ENCODE assay signal across 30 cellular contexts in the genomic region with DNA sequence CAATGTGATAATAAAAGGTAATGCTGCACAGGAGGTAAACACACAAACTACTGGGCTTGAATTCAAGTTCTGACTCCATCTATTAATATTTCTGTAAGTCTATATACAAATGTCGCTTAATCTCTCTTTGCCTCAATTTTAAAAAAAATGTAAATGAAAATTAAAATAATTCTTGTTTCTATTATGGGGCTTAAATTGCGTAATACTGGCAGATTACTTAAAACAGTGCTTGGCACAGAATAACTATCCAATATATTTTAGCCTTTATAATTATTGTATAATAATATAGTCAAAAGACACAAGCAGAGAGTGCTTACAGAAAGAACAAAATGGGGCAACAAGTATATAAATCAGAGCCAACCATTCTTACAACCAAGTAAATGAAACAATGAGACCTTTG.
"Had no signal": no experiment of that assay in that cellular context is flagged by ENCODE, and none has a peak within 500 bp of the region (broad histone marks: within the 10 kb centered on the region; RNA-seq: fewer than 3 reads in every experiment).

No MANE protein-coding gene starts in this region.

- H3K9ac ChIP-seq: parathyroid adenoma had no signal

- H3K4me2 ChIP-seq: smooth muscle cell had no signal

- H3K79me2 ChIP-seq: parathyroid adenoma had no signal

- DNase-seq: naive thymus-derived CD8-positive, alpha-beta T cell; nephron progenitor cell; nucleus accumbens; ovary; posterior cingulate gyrus; psoas muscle; right cardiac atrium; spleen; stimulated activated CD4-positive, alpha-beta T cell treated with anti-CD3 and anti-CD28 coated beads, Interleukin-12 subunit alpha, Interleukin-12 subunit beta, amount 100 ng/mL, for 4 hours; stimulated activated CD4-positive, alpha-beta T cell treated with anti-CD3 and anti-CD28 coated beads, Interleukin-1b, Interleukin-23, amount 100 ng/mL, for 48 hours; stimulated activated CD4-positive, alpha-beta T cell treated with anti-CD3 and anti-CD28 coated beads, Interleukin-4, amount 100 ng/mL, for 1 hour; stimulated activated CD4-positive, alpha-beta T cell treated with anti-CD3 and anti-CD28 coated beads, Interleukin-4, amount 100 ng/mL, for 4 hours; stimulated activated CD8-positive, alpha-beta memory T cell treated with anti-CD3 and anti-CD28 coated beads, Interleukin-4, amount 100 ng/mL, for 48 hours; stimulated activated naive CD4-positive, alpha-beta T cell; stimulated activated naive CD8-positive, alpha-beta T cell treated with anti-CD3 and anti-CD28 coated beads, Interleukin-15, amount 100 ng/mL, for 72 hours; stimulated activated naive CD8-positive, alpha-beta T cell treated with anti-CD3 and anti-CD28 coated beads, Interleukin-15, Interleukin-2, amounts not matched to agents 100 U/mL and 50 U/mL, for 24 hours; substantia nigra; testis; tibial artery; transverse colon; upper lobe of right lung; uterus had no signal

- H3K27ac ChIP-seq: neutrophil, ovary, parathyroid adenoma, psoas muscle, skin epidermis, spleen, suprapubic skin, testis, tibial artery, transverse colon, upper lobe of right lung, uterus had no signal

- H3K9me3 ChIP-seq: neutrophil, ovary, psoas muscle, suprapubic skin, testis, tibial artery, transverse colon, upper lobe of right lung, uterus had no signal

- H3K36me3 ChIP-seq: neutrophil, ovary, spleen, suprapubic skin, tibial artery, transverse colon, upper lobe of right lung, uterus had no signal

- H3K4me1 ChIP-seq: parathyroid adenoma, psoas muscle, spleen, suprapubic skin, testis, tibial artery, transverse colon, upper lobe of right lung, uterus had no signal

- H3K27me3 ChIP-seq: neutrophil, ovary, spleen, suprapubic skin, testis, tibial artery, transverse colon, upper lobe of right lung, uterus had no signal

- H2AFZ ChIP-seq: parathyroid adenoma had no signal

- ATAC-seq: naive thymus-derived CD8-positive, alpha-beta T cell; natural killer cell treated with Interleukin-12 subunit alpha and Interleukin-12 subunit beta and Interleukin-15 and Interleukin-18, amount 100 ng/mL, for 72 hours; psoas muscle; right cardiac atrium; sciatic nerve; stimulated activated memory B cell treated with anti-CD40 and anti-IgM and Interleukin-4, amounts not matched to agents 10 μg/mL and 1 μg/mL and 100 μg/mL, for 72 hours; stimulated activated naive CD8-positive, alpha-beta T cell treated with anti-CD3 and anti-CD28 coated beads, Interleukin-15, amount 100 ng/mL, for 72 hours; stimulated activated naive CD8-positive, alpha-beta T cell treated with anti-CD3 and anti-CD28 coated beads, Interleukin-15, Interleukin-2, amounts not matched to agents 100 U/mL and 50 U/mL, for 24 hours; upper lobe of right lung had no signal

- H3K4me3 ChIP-seq: ovary, psoas muscle, skin epidermis, smooth muscle cell, spleen, suprapubic skin, testis, tibial artery, transverse colon, upper lobe of right lung, uterus had no signal
